ENCODE assay signal across 9 cellular contexts in the genomic region with DNA sequence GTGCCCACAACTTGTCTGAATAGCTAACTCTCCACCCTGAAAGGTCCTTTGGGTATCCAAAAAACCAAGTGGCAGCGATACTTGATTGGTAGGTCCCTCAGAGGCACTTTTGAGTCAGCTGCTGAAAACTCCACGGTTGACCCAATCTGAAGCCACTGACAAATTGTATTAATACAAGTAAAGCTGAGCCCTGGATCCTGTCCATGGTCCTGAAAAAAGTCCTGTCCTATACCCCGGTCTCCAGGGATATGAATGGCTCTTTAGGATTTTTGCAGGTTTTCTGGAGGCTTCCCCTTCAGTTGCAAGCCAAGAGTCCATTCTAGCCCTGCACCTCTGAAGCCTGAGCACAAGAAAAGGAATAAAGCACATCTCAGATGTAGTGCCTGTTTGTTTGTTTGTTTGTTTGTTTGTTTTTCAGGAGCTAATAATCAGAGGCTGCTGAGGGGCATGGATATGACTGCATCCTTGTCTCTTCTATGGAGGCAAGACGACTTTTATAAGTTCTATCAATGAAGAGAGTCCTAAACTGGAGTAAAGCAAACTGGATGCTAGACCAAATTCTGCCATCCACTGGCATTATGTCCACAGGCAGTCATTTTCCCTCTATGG. TPM values are rescaled to one million over a fixed set of nuclear protein-coding genes. Genes with fewer than 3 reads are reported as not detected.
DNase-seq lines count a peak whose midpoint lies in the region; ATAC-seq and TF ChIP-seq lines count a peak whose summit lies in the region.
"Had no signal": no experiment of that assay in that cellular context is flagged by ENCODE, and none has a peak within 500 bp of the region (broad histone marks: within the 10 kb centered on the region; RNA-seq: fewer than 3 reads in every experiment).

No MANE protein-coding gene starts in this region.

- H3K36me3 ChIP-seq in adipocyte (ENCODE audit: control insufficient read depth, insufficient read depth, low read length, severe bottlenecking) (no peaks in the 10 kb centered on the region), lower lobe of right lung (no peaks in the 10 kb centered on the region)

- peaks cover 0 to 19% (median 5%) of the 10 kb centered on the region in 7 donors for H3K9me3 Mint-ChIP-seq in CD14-positive monocyte
- H3K9me3 Mint-ChIP-seq: activated naive CD4-positive, alpha-beta T cell treated with anti-CD3 and anti-CD28 coated beads, Interleukin-2, amount 50 U/mL, for 24 hours had no signal

- TF ChIP-seq CTCF in lower lobe of right lung (IDR thresholded peaks at IDR 0.05) (no peak), CD14-positive monocyte (IDR thresholded peaks at IDR 0.05) (no peak)

- intact Hi-C loops in lower lobe of right lung (cut with DNase I), result no loop called here
- intact Hi-C loops in CD14-positive monocyte (cut with micrococcal nuclease), result loop anchor here in 1 of 2 donors (10.0 kb wide), 1 partner anchor 147 kb away; no protein-coding TSS in a partner anchor

- no peak overlapping the region for H3K9ac ChIP-seq in adipocyte (ENCODE audit: low read length)

- H3K27ac Mint-ChIP-seq in CD14-positive monocyte, result no peak overlapping the region
- H3K27ac Mint-ChIP-seq: activated naive CD4-positive, alpha-beta T cell treated with anti-CD3 and anti-CD28 coated beads, Interleukin-2, amount 50 U/mL, for 24 hours had no signal

- H3K36me3 Mint-ChIP-seq in CD14-positive monocyte, result peaks cover 1 to 3% of the 10 kb centered on the region in 2 donors
- H3K36me3 Mint-ChIP-seq: activated naive CD4-positive, alpha-beta T cell treated with anti-CD3 and anti-CD28 coated beads, Interleukin-2, amount 50 U/mL, for 24 hours had no signal

- ATAC-seq in lower lobe of right lung, result no peak
- no peak for ATAC-seq in HG02623 (IDR thresholded peaks at IDR 0.05; ENCODE audit: unreplicated experiment)

- H3K4me3 ChIP-seq in adipocyte (ENCODE audit: low read length) (no peak overlapping the region), lower lobe of right lung (no peak overlapping the region)

- DNase-seq in Caki2 (ENCODE audit: low read depth) (peak; percentile 48), HS-5 (ENCODE audit: low read depth) (peak; percentile 39), adipocyte (ENCODE audit: low read depth) (peak; percentile 76), kidney tubule cell (ENCODE audit: low spot score) (peak; percentile 50), lower lobe of right lung (no peak), CD14-positive monocyte (ENCODE audit: low spot score) (no peak), GM19240 (ENCODE audit: insufficient read length, low spot score) (no peak)

- H3K27me3 ChIP-seq in adipocyte (replicated peaks; ENCODE audit: control insufficient read depth, insufficient read depth, low read length), result peaks cover 83% of the 10 kb centered on the region
- H3K27me3 ChIP-seq in lower lobe of right lung (ENCODE audit: low read depth), result peaks cover 78% of the 10 kb centered on the region

- in situ Hi-C loops in Caki2 (cut with HindIII; ENCODE audit: low pct_unique_long_range_greater_than_20kb, low sequenced_read_pairs), result no loop called here

- H3K4me1 ChIP-seq in adipocyte (ENCODE audit: control insufficient read depth, insufficient read depth, low read length), result no peaks in the 10 kb centered on the region
- H3K4me1 ChIP-seq in lower lobe of right lung, result peaks cover 3% of the 10 kb centered on the region

- no peak overlapping the region for H3K27ac ChIP-seq in lower lobe of right lung

- H3K4me1 Mint-ChIP-seq in CD14-positive monocyte, result peaks cover 4% of the 10 kb centered on the region

- H3K4me3 Mint-ChIP-seq in CD14-positive monocyte, result no peak overlapping the region
- H3K4me3 Mint-ChIP-seq: activated naive CD4-positive, alpha-beta T cell treated with anti-CD3 and anti-CD28 coated beads, Interleukin-2, amount 50 U/mL, for 24 hours had no signal

- H3K9me3 ChIP-seq in adipocyte (ENCODE audit: control insufficient read depth, low read length) (no peaks in the 10 kb centered on the region), lower lobe of right lung (no peaks in the 10 kb centered on the region)

- H3K27me3 Mint-ChIP-seq in CD14-positive monocyte (ENCODE audit: low read depth in 3 of 3), result peaks cover 67 to 89% (median 70%) of the 10 kb centered on the region in 3 donors

RNA-seq across cellular contexts. Expression of a gene that starts 1.7 kb away (rescaled TPM):
- 7.9 TPM in 1 of 2 replicates, not detected in the other for total RNA-seq in Caki2 (2014; rRNA removed; shearing (Covaris generic); ENCODE audit: low replicate concordance)
- 1.2 TPM for total RNA-seq in lower lobe of right lung
- not detected for polyA plus RNA-seq in CD14-positive monocyte

RNA-seq across cellular contexts. Expression of a gene that starts 18.6 kb away (rescaled TPM):
- 0.06 and 0.07 TPM in 2 replicates for total RNA-seq in Caki2 (2014; rRNA removed; shearing (Covaris generic); ENCODE audit: low replicate concordance)
- 9.4 TPM for total RNA-seq in lower lobe of right lung
- polyA plus RNA-seq in CD14-positive monocyte, result 1 to 10 TPM in 1 of 2 donors, under 1 TPM in 1; 0.88 to 1.6 TPM

RNA-seq across cellular contexts. Expression of a gene that starts 55.3 kb away (rescaled TPM):
- 4.8 and 5.4 TPM in 2 replicates for total RNA-seq in Caki2 (2014; rRNA removed; shearing (Covaris generic); ENCODE audit: low replicate concordance)
- total RNA-seq in lower lobe of right lung, result 20.4 TPM
- polyA plus RNA-seq in CD14-positive monocyte, result 1 to 10 TPM; 2.7 to 3.1 TPM

Comparison
In these comparisons a context has a peak if more than half of its experiments do, and no peak if none do; other contexts are left out.
1. DNase-seq: peak in Caki2 (single experiment), HS-5 (single experiment), adipocyte (single experiment) and kidney tubule cell (single experiment); none in lower lobe of right lung (single experiment), CD14-positive monocyte (single experiment) and GM19240 (single experiment).